Comparison of ENCODE assay signal across 1 cellular context in the genomic region with DNA sequence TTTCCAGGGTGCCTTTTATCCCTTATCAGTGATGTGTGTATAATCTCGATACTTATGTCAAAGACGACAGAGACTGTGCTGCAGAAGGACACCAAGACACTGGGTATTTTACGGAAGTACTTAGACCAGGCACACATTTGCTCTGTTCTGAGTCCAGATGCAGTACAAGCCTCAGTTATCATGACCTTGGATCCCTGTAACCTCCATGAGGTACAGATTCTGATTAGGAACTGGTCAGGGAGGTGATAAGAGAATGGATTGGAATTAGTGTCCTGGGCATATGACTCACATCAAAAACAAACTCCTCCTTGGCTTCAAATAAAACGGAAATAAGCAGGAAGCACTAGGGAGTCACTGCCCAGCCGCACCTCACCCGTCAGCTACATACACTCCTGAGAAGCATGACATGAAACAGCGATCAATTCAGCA.
TF ChIP-seq lines count a peak whose summit lies in the region.

No MANE protein-coding gene starts in this region.

TF ChIP-seq in HEK293, 187 proteins besides CTCF, POLR2A, EP300 and RAD21 (continued from another document):
- TF ChIP-seq, protein P1, sequence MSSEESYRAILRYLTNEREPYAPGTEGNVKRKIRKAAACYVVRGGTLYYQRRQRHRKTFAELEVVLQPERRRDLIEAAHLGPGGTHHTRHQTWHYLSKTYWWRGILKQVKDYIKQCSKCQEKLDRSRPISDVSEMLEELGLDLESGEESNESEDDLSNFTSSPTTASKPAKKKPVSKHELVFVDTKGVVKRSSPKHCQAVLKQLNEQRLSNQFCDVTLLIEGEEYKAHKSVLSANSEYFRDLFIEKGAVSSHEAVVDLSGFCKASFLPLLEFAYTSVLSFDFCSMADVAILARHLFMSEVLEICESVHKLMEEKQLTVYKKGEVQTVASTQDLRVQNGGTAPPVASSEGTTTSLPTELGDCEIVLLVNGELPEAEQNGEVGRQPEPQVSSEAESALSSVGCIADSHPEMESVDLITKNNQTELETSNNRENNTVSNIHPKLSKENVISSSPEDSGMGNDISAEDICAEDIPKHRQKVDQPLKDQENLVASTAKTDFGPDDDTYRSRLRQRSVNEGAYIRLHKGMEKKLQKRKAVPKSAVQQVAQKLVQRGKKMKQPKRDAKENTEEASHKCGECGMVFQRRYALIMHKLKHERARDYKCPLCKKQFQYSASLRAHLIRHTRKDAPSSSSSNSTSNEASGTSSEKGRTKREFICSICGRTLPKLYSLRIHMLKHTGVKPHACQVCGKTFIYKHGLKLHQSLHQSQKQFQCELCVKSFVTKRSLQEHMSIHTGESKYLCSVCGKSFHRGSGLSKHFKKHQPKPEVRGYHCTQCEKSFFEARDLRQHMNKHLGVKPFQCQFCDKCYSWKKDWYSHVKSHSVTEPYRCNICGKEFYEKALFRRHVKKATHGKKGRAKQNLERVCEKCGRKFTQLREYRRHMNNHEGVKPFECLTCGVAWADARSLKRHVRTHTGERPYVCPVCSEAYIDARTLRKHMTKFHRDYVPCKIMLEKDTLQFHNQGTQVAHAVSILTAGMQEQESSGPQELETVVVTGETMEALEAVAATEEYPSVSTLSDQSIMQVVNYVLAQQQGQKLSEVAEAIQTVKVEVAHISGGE (tag by site-specific recombination; conservative IDR thresholded peaks at IDR 0.05; ENCODE audit: low read depth): peak; percentile 51; the same call in 1 of the 2 replicates
- TF ChIP-seq BCL11A (tag by site-specific recombination; IDR thresholded peaks at IDR 0.05; ENCODE audit: low read depth) (0 out of 2 replicates have a peak, but pooled peaks have one; percentile 14), ZNF654 (tag by site-specific recombination; IDR thresholded peaks at IDR 0.05; ENCODE audit: low read depth) (no peak), ZXDB (tag by site-specific recombination; IDR thresholded peaks at IDR 0.05) (peak; percentile 59; the same call in 1 of the 2 replicates), ZNF629 (tag by site-specific recombination; IDR thresholded peaks at IDR 0.05) (peak; percentile 53), ZNF549 (tag by site-specific recombination; IDR thresholded peaks at IDR 0.05) (no peak), ZNF600 (tag by site-specific recombination; IDR thresholded peaks at IDR 0.05) (peak; percentile 95), ZNF335 (tag by site-specific recombination; conservative IDR thresholded peaks at IDR 0.05) (no peak), ZBTB17 (tag by site-specific recombination; IDR thresholded peaks at IDR 0.05) (peak; percentile 70), ZNF16 (tag by site-specific recombination; IDR thresholded peaks at IDR 0.05; ENCODE audit: low read depth) (no peak), TRIM28 (IDR thresholded peaks at IDR 0.05; ENCODE audit: borderline replicate concordance, low read length) (peak; percentile 88), ZNF184 (tag by site-specific recombination; IDR thresholded peaks at IDR 0.05) (no peak), OSR2 (tag by site-specific recombination; IDR thresholded peaks at IDR 0.05) (peak; percentile 60), ZIC2 (tag by site-specific recombination; IDR thresholded peaks at IDR 0.05) (peak; percentile 49; the same call in 1 of the 2 replicates), ZNF664 (tag by site-specific recombination; IDR thresholded peaks at IDR 0.05) (no peak), SP7 (tag by site-specific recombination; IDR thresholded peaks at IDR 0.05) (0 out of 2 replicates have a peak, but pooled peaks have one; percentile 14), IKZF3 (tag by site-specific recombination; IDR thresholded peaks at IDR 0.05) (0 out of 2 replicates have a peak, but pooled peaks have one; percentile 40), ZSCAN30 (tag by site-specific recombination; IDR thresholded peaks at IDR 0.05) (no peak), ZNF843 (tag by site-specific recombination; IDR thresholded peaks at IDR 0.05) (0 out of 2 replicates have a peak, but pooled peaks have one; percentile 16), ZNF501 (tag by site-specific recombination; IDR thresholded peaks at IDR 0.05) (no peak), ZNF10 (tag by site-specific recombination; IDR thresholded peaks at IDR 0.05) (peak; percentile 87)
- TF ChIP-seq, protein P2, sequence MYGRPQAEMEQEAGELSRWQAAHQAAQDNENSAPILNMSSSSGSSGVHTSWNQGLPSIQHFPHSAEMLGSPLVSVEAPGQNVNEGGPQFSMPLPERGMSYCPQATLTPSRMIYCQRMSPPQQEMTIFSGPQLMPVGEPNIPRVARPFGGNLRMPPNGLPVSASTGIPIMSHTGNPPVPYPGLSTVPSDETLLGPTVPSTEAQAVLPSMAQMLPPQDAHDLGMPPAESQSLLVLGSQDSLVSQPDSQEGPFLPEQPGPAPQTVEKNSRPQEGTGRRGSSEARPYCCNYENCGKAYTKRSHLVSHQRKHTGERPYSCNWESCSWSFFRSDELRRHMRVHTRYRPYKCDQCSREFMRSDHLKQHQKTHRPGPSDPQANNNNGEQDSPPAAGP (tag by site-specific recombination; IDR thresholded peaks at IDR 0.05): no peak
- TF ChIP-seq, protein P3, sequence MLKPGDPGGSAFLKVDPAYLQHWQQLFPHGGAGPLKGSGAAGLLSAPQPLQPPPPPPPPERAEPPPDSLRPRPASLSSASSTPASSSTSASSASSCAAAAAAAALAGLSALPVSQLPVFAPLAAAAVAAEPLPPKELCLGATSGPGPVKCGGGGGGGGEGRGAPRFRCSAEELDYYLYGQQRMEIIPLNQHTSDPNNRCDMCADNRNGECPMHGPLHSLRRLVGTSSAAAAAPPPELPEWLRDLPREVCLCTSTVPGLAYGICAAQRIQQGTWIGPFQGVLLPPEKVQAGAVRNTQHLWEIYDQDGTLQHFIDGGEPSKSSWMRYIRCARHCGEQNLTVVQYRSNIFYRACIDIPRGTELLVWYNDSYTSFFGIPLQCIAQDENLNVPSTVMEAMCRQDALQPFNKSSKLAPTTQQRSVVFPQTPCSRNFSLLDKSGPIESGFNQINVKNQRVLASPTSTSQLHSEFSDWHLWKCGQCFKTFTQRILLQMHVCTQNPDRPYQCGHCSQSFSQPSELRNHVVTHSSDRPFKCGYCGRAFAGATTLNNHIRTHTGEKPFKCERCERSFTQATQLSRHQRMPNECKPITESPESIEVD (tag by site-specific recombination; IDR thresholded peaks at IDR 0.05): no peak
- TF ChIP-seq, protein P4, sequence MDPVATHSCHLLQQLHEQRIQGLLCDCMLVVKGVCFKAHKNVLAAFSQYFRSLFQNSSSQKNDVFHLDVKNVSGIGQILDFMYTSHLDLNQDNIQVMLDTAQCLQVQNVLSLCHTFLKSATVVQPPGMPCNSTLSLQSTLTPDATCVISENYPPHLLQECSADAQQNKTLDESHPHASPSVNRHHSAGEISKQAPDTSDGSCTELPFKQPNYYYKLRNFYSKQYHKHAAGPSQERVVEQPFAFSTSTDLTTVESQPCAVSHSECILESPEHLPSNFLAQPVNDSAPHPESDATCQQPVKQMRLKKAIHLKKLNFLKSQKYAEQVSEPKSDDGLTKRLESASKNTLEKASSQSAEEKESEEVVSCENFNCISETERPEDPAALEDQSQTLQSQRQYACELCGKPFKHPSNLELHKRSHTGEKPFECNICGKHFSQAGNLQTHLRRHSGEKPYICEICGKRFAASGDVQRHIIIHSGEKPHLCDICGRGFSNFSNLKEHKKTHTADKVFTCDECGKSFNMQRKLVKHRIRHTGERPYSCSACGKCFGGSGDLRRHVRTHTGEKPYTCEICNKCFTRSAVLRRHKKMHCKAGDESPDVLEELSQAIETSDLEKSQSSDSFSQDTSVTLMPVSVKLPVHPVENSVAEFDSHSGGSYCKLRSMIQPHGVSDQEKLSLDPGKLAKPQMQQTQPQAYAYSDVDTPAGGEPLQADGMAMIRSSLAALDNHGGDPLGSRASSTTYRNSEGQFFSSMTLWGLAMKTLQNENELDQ (tag by site-specific recombination; IDR thresholded peaks at IDR 0.05; ENCODE audit: low read depth): no peak
